In genomic region chr3:75785091-75785755, GRCh38 we compare ENCODE assay signal across 1 cellular context.
TF ChIP-seq lines count a peak whose summit lies in the region.

TSS of gene ZNF717 (minus strand) at chr3:75785549. CDS start at chr3:75783362, 2,187 bp downstream.

TF ChIP-seq in endothelial cell of umbilical vein, 7 proteins besides CTCF, POLR2A, EP300 and RAD21:
- TF ChIP-seq POLR2AphosphoS5 (IDR thresholded peaks at IDR 0.05; ENCODE audit: insufficient read depth, low read depth, low read length), result peak; percentile 37
